ENCODE assay signal across 1 cellular context in genomic region chr5:142013734-142014495, GRCh38.
TF ChIP-seq lines count a peak whose summit lies in the region.

No MANE protein-coding gene starts in this region.

TF ChIP-seq in K562, 482 proteins besides CTCF, POLR2A, EP300 and RAD21 (continued from another document):
- TF ChIP-seq, protein P1, sequence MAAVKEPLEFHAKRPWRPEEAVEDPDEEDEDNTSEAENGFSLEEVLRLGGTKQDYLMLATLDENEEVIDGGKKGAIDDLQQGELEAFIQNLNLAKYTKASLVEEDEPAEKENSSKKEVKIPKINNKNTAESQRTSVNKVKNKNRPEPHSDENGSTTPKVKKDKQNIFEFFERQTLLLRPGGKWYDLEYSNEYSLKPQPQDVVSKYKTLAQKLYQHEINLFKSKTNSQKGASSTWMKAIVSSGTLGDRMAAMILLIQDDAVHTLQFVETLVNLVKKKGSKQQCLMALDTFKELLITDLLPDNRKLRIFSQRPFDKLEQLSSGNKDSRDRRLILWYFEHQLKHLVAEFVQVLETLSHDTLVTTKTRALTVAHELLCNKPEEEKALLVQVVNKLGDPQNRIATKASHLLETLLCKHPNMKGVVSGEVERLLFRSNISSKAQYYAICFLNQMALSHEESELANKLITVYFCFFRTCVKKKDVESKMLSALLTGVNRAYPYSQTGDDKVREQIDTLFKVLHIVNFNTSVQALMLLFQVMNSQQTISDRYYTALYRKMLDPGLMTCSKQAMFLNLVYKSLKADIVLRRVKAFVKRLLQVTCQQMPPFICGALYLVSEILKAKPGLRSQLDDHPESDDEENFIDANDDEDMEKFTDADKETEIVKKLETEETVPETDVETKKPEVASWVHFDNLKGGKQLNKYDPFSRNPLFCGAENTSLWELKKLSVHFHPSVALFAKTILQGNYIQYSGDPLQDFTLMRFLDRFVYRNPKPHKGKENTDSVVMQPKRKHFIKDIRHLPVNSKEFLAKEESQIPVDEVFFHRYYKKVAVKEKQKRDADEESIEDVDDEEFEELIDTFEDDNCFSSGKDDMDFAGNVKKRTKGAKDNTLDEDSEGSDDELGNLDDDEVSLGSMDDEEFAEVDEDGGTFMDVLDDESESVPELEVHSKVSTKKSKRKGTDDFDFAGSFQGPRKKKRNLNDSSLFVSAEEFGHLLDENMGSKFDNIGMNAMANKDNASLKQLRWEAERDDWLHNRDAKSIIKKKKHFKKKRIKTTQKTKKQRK (IDR thresholded peaks at IDR 0.05; ENCODE audit: borderline replicate concordance, low read depth, low read length) = no peak
- peak; percentile 25 for TF ChIP-seq CBFA2T3 (IDR thresholded peaks at IDR 0.05)
- TF ChIP-seq EGR1 (conservative IDR thresholded peaks at IDR 0.05) = no peak
- TF ChIP-seq CHCHD3 (CRISPR knock-in tag; IDR thresholded peaks at IDR 0.05) = no peak
- TF ChIP-seq SRSF3 (IDR thresholded peaks at IDR 0.05; ENCODE audit: insufficient read depth, low read length) = no peak
- TF ChIP-seq HDAC2 (IDR thresholded peaks at IDR 0.05) = no peak
- no peak for TF ChIP-seq TBP (optimal IDR thresholded peaks at IDR 0.05; ENCODE audit: low read depth, low read length)
- TF ChIP-seq ZNF316 (IDR thresholded peaks at IDR 0.05) = peak; percentile 58; the same call in 1 of the 2 replicates
- TF ChIP-seq TRIM24 (IDR thresholded peaks at IDR 0.05) = 0 out of 4 replicates have a peak, but pooled peaks of 1 of the 2 experiments have one; percentile 16
- TF ChIP-seq ZBTB33 (CRISPR knock-in tag; IDR thresholded peaks at IDR 0.05) = peak; percentile 81
- TF ChIP-seq, protein P2, sequence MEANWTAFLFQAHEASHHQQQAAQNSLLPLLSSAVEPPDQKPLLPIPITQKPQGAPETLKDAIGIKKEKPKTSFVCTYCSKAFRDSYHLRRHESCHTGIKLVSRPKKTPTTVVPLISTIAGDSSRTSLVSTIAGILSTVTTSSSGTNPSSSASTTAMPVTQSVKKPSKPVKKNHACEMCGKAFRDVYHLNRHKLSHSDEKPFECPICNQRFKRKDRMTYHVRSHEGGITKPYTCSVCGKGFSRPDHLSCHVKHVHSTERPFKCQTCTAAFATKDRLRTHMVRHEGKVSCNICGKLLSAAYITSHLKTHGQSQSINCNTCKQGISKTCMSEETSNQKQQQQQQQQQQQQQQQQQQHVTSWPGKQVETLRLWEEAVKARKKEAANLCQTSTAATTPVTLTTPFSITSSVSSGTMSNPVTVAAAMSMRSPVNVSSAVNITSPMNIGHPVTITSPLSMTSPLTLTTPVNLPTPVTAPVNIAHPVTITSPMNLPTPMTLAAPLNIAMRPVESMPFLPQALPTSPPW (CRISPR knock-in tag; IDR thresholded peaks at IDR 0.05) = no peak
- TF ChIP-seq RBM17 (IDR thresholded peaks at IDR 0.05; ENCODE audit: borderline replicate concordance, low read depth, low read length) = no peak
- TF ChIP-seq, protein P3, sequence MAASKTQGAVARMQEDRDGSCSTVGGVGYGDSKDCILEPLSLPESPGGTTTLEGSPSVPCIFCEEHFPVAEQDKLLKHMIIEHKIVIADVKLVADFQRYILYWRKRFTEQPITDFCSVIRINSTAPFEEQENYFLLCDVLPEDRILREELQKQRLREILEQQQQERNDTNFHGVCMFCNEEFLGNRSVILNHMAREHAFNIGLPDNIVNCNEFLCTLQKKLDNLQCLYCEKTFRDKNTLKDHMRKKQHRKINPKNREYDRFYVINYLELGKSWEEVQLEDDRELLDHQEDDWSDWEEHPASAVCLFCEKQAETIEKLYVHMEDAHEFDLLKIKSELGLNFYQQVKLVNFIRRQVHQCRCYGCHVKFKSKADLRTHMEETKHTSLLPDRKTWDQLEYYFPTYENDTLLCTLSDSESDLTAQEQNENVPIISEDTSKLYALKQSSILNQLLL (CRISPR knock-in tag; IDR thresholded peaks at IDR 0.05; ENCODE audit: borderline replicate concordance) = no peak
- no peak for TF ChIP-seq POLR3A (IDR thresholded peaks at IDR 0.05; ENCODE audit: borderline replicate concordance, extremely low read depth, insufficient read depth, insufficient read length)
- TF ChIP-seq PTRF (tag; IDR thresholded peaks at IDR 0.05) = no peak
- TF ChIP-seq MEIS2 (IDR thresholded peaks at IDR 0.05; ENCODE audit: partially characterized antibody) = peak; percentile 8
